ENCODE assay signal across 17 cellular contexts in genomic region chr18:10463096-10463495, GRCh38. TPM values are rescaled to one million over a fixed set of nuclear protein-coding genes. Genes with fewer than 3 reads are reported as not detected.
DNase-seq lines count a peak whose midpoint lies in the region; TF ChIP-seq lines count a peak whose summit lies in the region.
"Had no signal": no experiment of that assay in that cellular context is flagged by ENCODE, and none has a peak within 500 bp of the region (broad histone marks: within the 10 kb centered on the region; RNA-seq: fewer than 3 reads in every experiment).

No MANE protein-coding gene starts in this region.

- H3K4me3 ChIP-seq in BLaER1 treated with 17β-estradiol and CSF1 and Interleukin-3, amounts not matched to agents 10 nM and 100 nM, result peak overlapping the region in 1 of 10 experiments; percentile 27; a peak in 1 of 20 replicates
- H3K4me3 ChIP-seq in neural progenitor cell, result no peak overlapping the region

- no peaks in the 10 kb centered on the region for H3F3A ChIP-seq in neural progenitor cell (ENCODE audit: low read depth)

- peak overlapping the region in 9 of 11 experiments; percentile 26 to 81 (median 60); a peak in 17 of 22 replicates for H3K4me2 ChIP-seq in BLaER1 treated with 17β-estradiol and CSF1 and Interleukin-3, amounts not matched to agents 10 nM and 100 nM
- no peak overlapping the region for H3K4me2 ChIP-seq in neural progenitor cell

- peaks cover 0 to 16% (median 0%) of the 10 kb centered on the region in 11 experiments; a peak in 7 of 22 replicates for H3K9me3 ChIP-seq in BLaER1 treated with 17β-estradiol and CSF1 and Interleukin-3, amounts not matched to agents 10 nM and 100 nM (replicated peaks in 1 of 11)
- no peaks in the 10 kb centered on the region for H3K9me3 ChIP-seq in neural progenitor cell (ENCODE audit: low read depth)

- peaks cover 7 to 62% (median 47%) of the 10 kb centered on the region in 10 experiments; a peak in 17 of 20 replicates for H3K4me1 ChIP-seq in BLaER1 treated with 17β-estradiol and CSF1 and Interleukin-3, amounts not matched to agents 10 nM and 100 nM
- H3K4me1 ChIP-seq in neural progenitor cell, result no peaks in the 10 kb centered on the region

- no peaks in the 10 kb centered on the region for H3K79me2 ChIP-seq in neural progenitor cell (ENCODE audit: low read depth)

- H3K9ac ChIP-seq in BLaER1 treated with 17β-estradiol and CSF1 and Interleukin-3, amounts not matched to agents 10 nM and 100 nM, result no peak overlapping the region
- H3K9ac ChIP-seq in neural progenitor cell, result no peak overlapping the region

- peak overlapping the region in 3 of 11 experiments; percentile 3 to 28 (median 12); a peak in 2 of 22 replicates for H3K27ac ChIP-seq in BLaER1 treated with 17β-estradiol and CSF1 and Interleukin-3, amounts not matched to agents 10 nM and 100 nM
- no peak overlapping the region for H3K27ac ChIP-seq in neural progenitor cell
- H3K27ac ChIP-seq: HL-60 had no signal

- H3K4me1 Mint-ChIP-seq in glutamatergic neuron (ENCODE audit: low read depth, unreplicated experiment) (peaks cover 52% of the 10 kb centered on the region), neural crest cell (peaks cover 71% of the 10 kb centered on the region), type B pancreatic cell (ENCODE audit: unreplicated experiment) (peaks cover 34% of the 10 kb centered on the region), neural progenitor cell (peaks cover 51% of the 10 kb centered on the region)
- H3K4me1 Mint-ChIP-seq: CD4-positive, CD25-positive, alpha-beta regulatory T cell; CD8-positive, alpha-beta memory T cell had no signal

- no peak for DNase-seq in glutamatergic neuron
- DNase-seq in neural crest cell (ENCODE audit: low read depth, low spot score), result no peak
- DNase-seq in type B pancreatic cell (ENCODE audit: extremely low spot score, unreplicated experiment), result no peak
- DNase-seq in kidney tubule cell (ENCODE audit: low spot score), result no peak
- DNase-seq in NCI-H226, result no peak
- DNase-seq in T-helper 9 cell, result no peak
- DNase-seq in neural progenitor cell (ENCODE audit: low spot score), result no peak
- DNase-seq: AML-193; CD4-positive, CD25-positive, alpha-beta regulatory T cell; CD8-positive, alpha-beta memory T cell; COR-L47; GOT3; H7; HFFc6 had no signal

- H3K27me3 ChIP-seq in BLaER1 treated with 17β-estradiol and CSF1 and Interleukin-3, amounts not matched to agents 10 nM and 100 nM, result no peaks in the 10 kb centered on the region
- H3K27me3 ChIP-seq in neural progenitor cell, result peaks cover 10% of the 10 kb centered on the region

- H3K27ac Mint-ChIP-seq in glutamatergic neuron (ENCODE audit: unreplicated experiment) (no peak overlapping the region), neural crest cell (ENCODE audit: unreplicated experiment) (no peak overlapping the region), type B pancreatic cell (peak overlapping the region; percentile 23), neural progenitor cell (no peak overlapping the region)
- H3K27ac Mint-ChIP-seq: HFFc6 had no signal

- no peaks in the 10 kb centered on the region for H4K20me1 ChIP-seq in BLaER1 treated with 17β-estradiol and CSF1 and Interleukin-3, amounts not matched to agents 10 nM and 100 nM
- H4K20me1 ChIP-seq in neural progenitor cell (ENCODE audit: low read depth), result no peaks in the 10 kb centered on the region

- H2AFZ ChIP-seq in neural progenitor cell (replicated peaks), result no peak overlapping the region

- H3K9me3 Mint-ChIP-seq in glutamatergic neuron (ENCODE audit: unreplicated experiment) (peaks cover 3% of the 10 kb centered on the region), neural crest cell (no peaks in the 10 kb centered on the region), type B pancreatic cell (peaks cover 11% of the 10 kb centered on the region), neural progenitor cell (peaks cover 45% of the 10 kb centered on the region)
- H3K9me3 Mint-ChIP-seq: CD8-positive, alpha-beta memory T cell; HFFc6 had no signal

- H3K36me3 Mint-ChIP-seq in glutamatergic neuron (ENCODE audit: unreplicated experiment) (peaks cover 4% of the 10 kb centered on the region), neural crest cell (ENCODE audit: low read depth) (peaks cover 12% of the 10 kb centered on the region), type B pancreatic cell (peaks cover 46% of the 10 kb centered on the region), neural progenitor cell (peaks cover 76% of the 10 kb centered on the region)
- H3K36me3 Mint-ChIP-seq: CD4-positive, CD25-positive, alpha-beta regulatory T cell; CD8-positive, alpha-beta memory T cell had no signal

- no peaks in the 10 kb centered on the region for H3K36me3 ChIP-seq in BLaER1 treated with 17β-estradiol and CSF1 and Interleukin-3, amounts not matched to agents 10 nM and 100 nM
- H3K36me3 ChIP-seq in neural progenitor cell, result no peaks in the 10 kb centered on the region

- TF ChIP-seq CTCF in glutamatergic neuron (IDR thresholded peaks at IDR 0.05; ENCODE audit: partially characterized antibody, unreplicated experiment) (no peak), neural crest cell (conservative IDR thresholded peaks at IDR 0.05) (no peak), type B pancreatic cell (conservative IDR thresholded peaks at IDR 0.05) (no peak), neural progenitor cell (IDR thresholded peaks at IDR 0.05) (no peak)

- peak overlapping the region; percentile 80 for H3K4me3 Mint-ChIP-seq in glutamatergic neuron (ENCODE audit: unreplicated experiment)
- H3K4me3 Mint-ChIP-seq in neural crest cell, result peak overlapping the region; percentile 7
- peak overlapping the region; percentile 31 for H3K4me3 Mint-ChIP-seq in type B pancreatic cell
- H3K4me3 Mint-ChIP-seq in neural progenitor cell, result no peak overlapping the region
- H3K4me3 Mint-ChIP-seq: CD4-positive, CD25-positive, alpha-beta regulatory T cell; CD8-positive, alpha-beta memory T cell; HFFc6 had no signal

- peaks cover 2% of the 10 kb centered on the region for H3K27me3 Mint-ChIP-seq in glutamatergic neuron (ENCODE audit: unreplicated experiment)
- H3K27me3 Mint-ChIP-seq in neural crest cell (ENCODE audit: low read depth), result no peaks in the 10 kb centered on the region
- no peaks in the 10 kb centered on the region for H3K27me3 Mint-ChIP-seq in type B pancreatic cell
- H3K27me3 Mint-ChIP-seq in neural progenitor cell (ENCODE audit: insufficient read depth, low read depth), result peaks cover 5% of the 10 kb centered on the region

RNA-seq across cellular contexts. Expression of gene APCDD1, which starts 8.7 kb away (rescaled TPM):
- total RNA-seq in glutamatergic neuron (ENCODE audit: unreplicated experiment) (171 TPM), neural crest cell (49.8 and 51.9 TPM in 2 replicates), type B pancreatic cell (ENCODE audit: low replicate concordance) (110 and 139 TPM in 2 replicates), neural progenitor cell (ENCODE audit: low replicate concordance) (1.9 and 4.7 TPM in 2 replicates)
- total RNA-seq: CD4-positive, CD25-positive, alpha-beta regulatory T cell; CD8-positive, alpha-beta memory T cell; HT1080 had no signal
